ENCODE assay signal across 9 cellular contexts in genomic region chr6:18277181-18278006, GRCh38. TPM values are rescaled to one million over a fixed set of nuclear protein-coding genes. Genes with fewer than 3 reads are reported as not detected.
DNase-seq lines count a peak whose midpoint lies in the region; ATAC-seq and TF ChIP-seq lines count a peak whose summit lies in the region.
"Had no signal": no experiment of that assay in that cellular context is flagged by ENCODE, and none has a peak within 500 bp of the region (broad histone marks: within the 10 kb centered on the region; RNA-seq: fewer than 3 reads in every experiment).

No MANE protein-coding gene starts in this region.

- H3K27me3 ChIP-seq in ascending aorta: peaks cover 6% of the 10 kb centered on the region
- peaks cover 55% of the 10 kb centered on the region for H3K27me3 ChIP-seq in iPS-20b (ENCODE audit: insufficient read depth, low read length)
- peaks cover 24 to 30% of the 10 kb centered on the region in 2 donors for H3K27me3 ChIP-seq in stomach smooth muscle (ENCODE audit: control insufficient read depth in 1 of 2, insufficient read depth in 2 of 2, low read length in 2 of 2)

- no peaks in the 10 kb centered on the region for H3K36me3 ChIP-seq in ascending aorta
- no peaks in the 10 kb centered on the region for H3K36me3 ChIP-seq in iPS-20b (ENCODE audit: insufficient read depth, low read depth, low read length)
- H3K36me3 ChIP-seq in stomach smooth muscle (ENCODE audit: control insufficient read depth in 2 of 2, insufficient read depth in 2 of 2, low read length in 2 of 2): no peaks in the 10 kb centered on the region

- no peaks in the 10 kb centered on the region for H3K36me3 Mint-ChIP-seq in activated CD4-positive, alpha-beta T cell treated with anti-CD3 and anti-CD28 coated beads, Interleukin-2, amount 10 ng/mL, durations not matched to agents 24 days and 14 days (ENCODE audit: low read depth)

- peak overlapping the region; percentile 41 to 60 for H3K4me3 ChIP-seq in ascending aorta
- H3K4me3 ChIP-seq in iPS-20b (ENCODE audit: low read length): peak overlapping the region; percentile 61
- H3K4me3 ChIP-seq in stomach smooth muscle (ENCODE audit: low read length in 2 of 2): peak overlapping the region; percentile 25 to 58

- H3K4me1 Mint-ChIP-seq in activated CD4-positive, alpha-beta T cell treated with anti-CD3 and anti-CD28 coated beads, Interleukin-2, amount 10 ng/mL, durations not matched to agents 24 days and 14 days: peaks cover 5% of the 10 kb centered on the region

- H3K9ac ChIP-seq in iPS-20b (ENCODE audit: low read depth, low read length): peak overlapping the region; percentile 34; the same call in 1 of the 2 replicates
- no peak overlapping the region for H3K9ac ChIP-seq in stomach smooth muscle (ENCODE audit: low read length in 2 of 2)

- H3K4me3 Mint-ChIP-seq in activated CD4-positive, alpha-beta T cell treated with anti-CD3 and anti-CD28 coated beads, Interleukin-2, amount 10 ng/mL, durations not matched to agents 24 days and 14 days: peak overlapping the region; percentile 42

- H3K4me1 ChIP-seq in ascending aorta: peaks cover 0 to 5% of the 10 kb centered on the region in 2 donors
- H3K4me1 ChIP-seq in iPS-20b (ENCODE audit: insufficient read depth, low read length): 0 out of 2 replicates have a peak, but pooled peaks cover 3% of the 10 kb centered on the region
- H3K4me1 ChIP-seq in stomach smooth muscle (ENCODE audit: control insufficient read depth, insufficient read depth, low read length): peaks cover 9% of the 10 kb centered on the region

- H3K27ac Mint-ChIP-seq in activated CD4-positive, alpha-beta T cell treated with anti-CD3 and anti-CD28 coated beads, Interleukin-2, amount 10 ng/mL, durations not matched to agents 24 days and 14 days: no peak overlapping the region

- peaks cover 2% of the 10 kb centered on the region for H3K9me3 Mint-ChIP-seq in activated CD4-positive, alpha-beta T cell treated with anti-CD3 and anti-CD28 coated beads, Interleukin-2, amount 10 ng/mL, durations not matched to agents 24 days and 14 days

- intact Hi-C loops in activated CD4-positive, alpha-beta T cell treated with anti-CD3 and anti-CD28 coated beads, Interleukin-2, amount 10 ng/mL, durations not matched to agents 24 days and 14 days (cut with micrococcal nuclease): no loop called here
- intact Hi-C loops in ascending aorta (cut with DNase I): no loop called here

- peaks cover 67% of the 10 kb centered on the region for H3K27me3 Mint-ChIP-seq in activated CD4-positive, alpha-beta T cell treated with anti-CD3 and anti-CD28 coated beads, Interleukin-2, amount 10 ng/mL, durations not matched to agents 24 days and 14 days

- H3K27ac ChIP-seq in ascending aorta (no peak overlapping the region), iPS-20b (ENCODE audit: low read length) (no peak overlapping the region), stomach smooth muscle (ENCODE audit: low read length) (no peak overlapping the region)

- DNase-seq in activated CD4-positive, alpha-beta T cell treated with anti-CD3 and anti-CD28 coated beads, Interleukin-2, amount 10 ng/mL, durations not matched to agents 24 days and 14 days: no peak
- no peak for DNase-seq in activated CD4-positive, alpha-beta T cell treated with anti-CD3 and anti-CD28 coated beads for 4 hours
- DNase-seq in ascending aorta (ENCODE audit: low spot score in 2 of 2): no peak
- DNase-seq in NCI-H2196 treated with DMSO at 0.1 percent for 48 hours (lab: John Stamatoyannopoulos, UW; ENCODE audit: unreplicated experiment): no peak
- DNase-seq in HuH-7.5 (ENCODE audit: low spot score): no peak
- DNase-seq: DND-41 had no signal

- no peaks in the 10 kb centered on the region for H3K9me3 ChIP-seq in ascending aorta
- H3K9me3 ChIP-seq in iPS-20b (ENCODE audit: insufficient read depth, low read depth, low read length): no peaks in the 10 kb centered on the region
- H3K9me3 ChIP-seq in stomach smooth muscle (ENCODE audit: control insufficient read depth in 2 of 2, low read length in 2 of 2): no peaks in the 10 kb centered on the region

- no peak for ATAC-seq in HG02623 (IDR thresholded peaks at IDR 0.05; ENCODE audit: unreplicated experiment)

- TF ChIP-seq CTCF in ascending aorta (IDR thresholded peaks at IDR 0.05): no peak

RNA-seq across cellular contexts. Expression of gene DEK, which starts 13.1 kb away (rescaled TPM):
- total RNA-seq in activated CD4-positive, alpha-beta T cell treated with anti-CD3 and anti-CD28 coated beads, Interleukin-2, amount 10 ng/mL, durations not matched to agents 24 days and 14 days: 170 and 175 TPM in 2 replicates
- 51.2 TPM for total RNA-seq in ascending aorta
